25 cellular contexts compared by ENCODE assay signal in genomic region chr3:143643905-143644304, GRCh38.
DNase-seq lines count a peak whose midpoint lies in the region; ATAC-seq, FAIRE-seq and TF ChIP-seq lines count a peak whose summit lies in the region.
"Had no signal": no experiment of that assay in that cellular context is flagged by ENCODE, and none has a peak within 500 bp of the region (broad histone marks: within the 10 kb centered on the region; RNA-seq: fewer than 3 reads in every experiment).

No MANE protein-coding gene starts in this region.

- ATAC-seq in memory B cell (ENCODE audit: low read depth) (no peak), GM19328 (IDR thresholded peaks at IDR 0.05; ENCODE audit: unreplicated experiment) (no peak)
- ATAC-seq: activated CD4-positive, CD25-positive, alpha-beta regulatory T cell treated with anti-CD3 and anti-CD28 coated beads, Interleukin-2, amount 50 U/mL, for 24 hours; gastroesophageal sphincter; T-helper 17 cell had no signal

- TF ChIP-seq CTCF in astrocyte (IDR thresholded peaks at IDR 0.05; ENCODE audit: insufficient read depth, low read depth, low read length), result no peak

- H3K9me3 Mint-ChIP-seq in astrocyte (ENCODE audit: unreplicated experiment) (peaks cover 6% of the 10 kb centered on the region), memory B cell (peaks cover 3% of the 10 kb centered on the region)

- no peaks in the 10 kb centered on the region for H3K79me2 ChIP-seq in Karpas-422 (ENCODE audit: low read length)
- H3K79me2 ChIP-seq in astrocyte (ENCODE audit: insufficient read depth, low read length), result no peaks in the 10 kb centered on the region

- no peaks in the 10 kb centered on the region for H3K27me3 Mint-ChIP-seq in astrocyte (ENCODE audit: low read depth, unreplicated experiment)
- no peaks in the 10 kb centered on the region for H3K27me3 Mint-ChIP-seq in memory B cell
- H3K27me3 Mint-ChIP-seq: brain; IgD-negative memory B cell; naive B cell; stimulated activated naive B cell treated with anti-CD40 and anti-IgM and Interleukin-4, amounts not matched to agents 10 μg/mL and 1 μg/mL and 100 μg/mL, for 72 hours; T-helper 17 cell had no signal

- FAIRE-seq in astrocyte (lab: Jason Lieb, UNC), result no peak
- FAIRE-seq: TTC549 had no signal

- H3K36me3 ChIP-seq in Karpas-422 (ENCODE audit: insufficient read depth, low read length), result no peaks in the 10 kb centered on the region
- H3K36me3 ChIP-seq in astrocyte (ENCODE audit: insufficient read depth, low read length), result no peaks in the 10 kb centered on the region
- H3K36me3 ChIP-seq in skeletal muscle satellite cell (ENCODE audit: insufficient read depth, low read length), result no peaks in the 10 kb centered on the region
- H3K36me3 ChIP-seq: gastroesophageal sphincter, sigmoid colon, suprapubic skin had no signal

- no peaks in the 10 kb centered on the region for H3K9me2 ChIP-seq in Karpas-422 (replicated peaks; ENCODE audit: insufficient read depth, low read length)

- no peak overlapping the region for H3K4me3 ChIP-seq in Karpas-422 (ENCODE audit: low read length)
- H3K4me3 ChIP-seq in astrocyte (ENCODE audit: insufficient read depth, low read depth, low read length), result no peak overlapping the region
- H3K4me3 ChIP-seq in skeletal muscle satellite cell (ENCODE audit: low read length), result no peak overlapping the region
- H3K4me3 ChIP-seq: BLaER1 treated with 17β-estradiol and CSF1 and Interleukin-3, amounts not matched to agents 10 nM and 100 nM; gastroesophageal sphincter; psoas muscle; sigmoid colon; SK-N-MC; suprapubic skin had no signal

- H4K20me1 ChIP-seq in Karpas-422 (ENCODE audit: insufficient read depth, low read depth, low read length) (no peaks in the 10 kb centered on the region), astrocyte (ENCODE audit: insufficient read depth, low read length) (no peaks in the 10 kb centered on the region)
- H4K20me1 ChIP-seq: BLaER1 treated with 17β-estradiol and CSF1 and Interleukin-3, amounts not matched to agents 10 nM and 100 nM had no signal

- H3K4me1 Mint-ChIP-seq in astrocyte (ENCODE audit: low read depth, unreplicated experiment), result peaks cover 10% of the 10 kb centered on the region
- H3K4me1 Mint-ChIP-seq in memory B cell, result peaks cover 3% of the 10 kb centered on the region
- H3K4me1 Mint-ChIP-seq: T-helper 17 cell had no signal

- H3K36me3 Mint-ChIP-seq in astrocyte (ENCODE audit: low read depth, unreplicated experiment) (no peaks in the 10 kb centered on the region), memory B cell (peaks cover 12% of the 10 kb centered on the region)

- H3K9me3 ChIP-seq in Karpas-422 (ENCODE audit: low read length), result no peaks in the 10 kb centered on the region
- no peaks in the 10 kb centered on the region for H3K9me3 ChIP-seq in astrocyte (ENCODE audit: insufficient read depth, low read depth, low read length)
- no peaks in the 10 kb centered on the region for H3K9me3 ChIP-seq in skeletal muscle satellite cell (replicated peaks; ENCODE audit: low read length)
- H3K9me3 ChIP-seq: gastroesophageal sphincter, psoas muscle, sigmoid colon, suprapubic skin had no signal

- no peak overlapping the region for H3K4me3 Mint-ChIP-seq in astrocyte (ENCODE audit: unreplicated experiment)
- H3K4me3 Mint-ChIP-seq in memory B cell, result no peak overlapping the region
- H3K4me3 Mint-ChIP-seq: activated T-cell treated with anti-CD3 and anti-CD28 coated beads, Interleukin-2, amount 50 U/mL, for 72 hours; IgD-negative memory B cell; stimulated activated naive B cell treated with anti-CD40 and anti-IgM and Interleukin-4, amounts not matched to agents 10 μg/mL and 1 μg/mL and 100 μg/mL, for 72 hours; T-helper 17 cell had no signal

- no peak overlapping the region for H3K4me2 ChIP-seq in Karpas-422 (ENCODE audit: low read depth, low read length, poor library complexity, severe bottlenecking)
- peak overlapping the region; percentile 67 for H3K4me2 ChIP-seq in astrocyte (ENCODE audit: low read length)
- no peak overlapping the region for H3K4me2 ChIP-seq in skeletal muscle satellite cell (ENCODE audit: low read length)

- H2AFZ ChIP-seq in Karpas-422 (ENCODE audit: low read length) (peak overlapping the region; percentile 34; the same call in 1 of the 2 replicates), astrocyte (ENCODE audit: low read depth, low read length) (peak overlapping the region; percentile 39)

- H3K4me1 ChIP-seq in Karpas-422 (ENCODE audit: low read length), result peaks cover 19% of the 10 kb centered on the region
- H3K4me1 ChIP-seq in astrocyte (ENCODE audit: insufficient read depth, low read length), result no peaks in the 10 kb centered on the region
- peaks cover 11% of the 10 kb centered on the region for H3K4me1 ChIP-seq in skeletal muscle satellite cell (ENCODE audit: control insufficient read depth, insufficient read depth, low read length)

- DNase-seq in Karpas-422 (no peak), astrocyte (ENCODE audit: low read depth) (no peak), memory B cell (ENCODE audit: low spot score in 2 of 2) (no peak), GM19240 (ENCODE audit: insufficient read length, low spot score) (no peak), NCI-H146 (lab: John Stamatoyannopoulos, UW) (no peak)
- no peak for DNase-seq in NK-92 treated with Interleukin-12 subunit alpha and Interleukin-12 subunit beta, amount 100 ng/mL, for 24 hours (lab: John Stamatoyannopoulos, UW)
- DNase-seq: activated CD4-positive, alpha-beta T cell treated with anti-CD3 and anti-CD28 coated beads, Interleukin-2, amount 50 U/mL, for 4 hours; activated naive CD4-positive, alpha-beta T cell; NCI-H1092; psoas muscle; sigmoid colon; T-helper 17 cell had no signal

- H3K27ac ChIP-seq in Karpas-422 (ENCODE audit: low read length), result no peak overlapping the region; the same call in 1 of the 2 replicates
- H3K27ac ChIP-seq in astrocyte (ENCODE audit: low read depth, low read length), result no peak overlapping the region
- H3K27ac ChIP-seq: psoas muscle, SK-N-MC, suprapubic skin had no signal

- no peaks in the 10 kb centered on the region for H3K27me3 ChIP-seq in Karpas-422 (ENCODE audit: low read length)
- no peaks in the 10 kb centered on the region for H3K27me3 ChIP-seq in astrocyte (ENCODE audit: insufficient read depth, low read length)
- no peaks in the 10 kb centered on the region for H3K27me3 ChIP-seq in skeletal muscle satellite cell (ENCODE audit: control insufficient read depth, insufficient read depth, low read length)
- H3K27me3 ChIP-seq: BLaER1 treated with 17β-estradiol and CSF1 and Interleukin-3, amounts not matched to agents 10 nM and 100 nM; gastroesophageal sphincter; sigmoid colon; suprapubic skin had no signal

- H3K27ac Mint-ChIP-seq in astrocyte (ENCODE audit: unreplicated experiment), result no peak overlapping the region
- H3K27ac Mint-ChIP-seq in memory B cell, result peak overlapping the region; percentile 54
- H3K27ac Mint-ChIP-seq: activated T-cell treated with anti-CD3 and anti-CD28 coated beads, Interleukin-2, amount 50 U/mL, for 72 hours; stimulated activated naive B cell treated with anti-CD40 and anti-IgM and Interleukin-4, amounts not matched to agents 10 μg/mL and 1 μg/mL and 100 μg/mL, for 72 hours; T-helper 17 cell had no signal

- H3K9ac ChIP-seq in Karpas-422 (ENCODE audit: low read length), result peak overlapping the region; percentile 5; the same call in 1 of the 2 replicates
- H3K9ac ChIP-seq in astrocyte (ENCODE audit: low read length), result no peak overlapping the region
- H3K9ac ChIP-seq in skeletal muscle satellite cell (ENCODE audit: low read depth, low read length), result peak overlapping the region; percentile 61
